ENCODE assay signal across 9 cellular contexts in the genomic region with DNA sequence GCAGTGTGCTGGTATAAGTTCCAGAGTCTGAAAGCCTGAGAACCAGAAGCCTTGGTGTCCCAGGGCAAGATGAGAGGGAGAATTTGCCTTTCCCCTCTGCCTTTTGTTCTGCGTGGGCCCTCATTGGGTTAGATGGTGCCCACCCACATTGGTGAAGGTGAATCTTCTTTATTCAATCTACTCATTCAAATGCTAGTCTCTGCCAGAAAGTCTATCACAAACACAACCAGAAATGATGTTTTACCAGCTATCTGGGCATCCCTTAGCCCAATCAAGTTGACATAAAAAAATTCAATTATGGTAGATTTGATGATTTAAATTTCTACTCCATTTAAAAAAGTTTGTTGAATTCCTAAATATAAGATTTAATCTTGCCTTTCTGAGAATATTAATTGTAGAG. TPM values are rescaled to one million over a fixed set of nuclear protein-coding genes. Genes with fewer than 3 reads are reported as not detected.
"Had no signal": no experiment of that assay in that cellular context is flagged by ENCODE, and none has a peak within 500 bp of the region (broad histone marks: within the 10 kb centered on the region; RNA-seq: fewer than 3 reads in every experiment).

No MANE protein-coding gene starts in this region.

- H3K4me2 ChIP-seq: GM23338 had no signal

- FAIRE-seq: H1, HepG2 had no signal

- H2AFZ ChIP-seq: GM23338 had no signal

- H3K4me1 ChIP-seq: HAP-1 had no signal

- H3K27ac Mint-ChIP-seq: GM23338, IgD-negative memory B cell had no signal

- H3K4me1 Mint-ChIP-seq: GM23338, IgD-negative memory B cell had no signal

- H3K27ac ChIP-seq: HL-60 had no signal

- H3K4me3 Mint-ChIP-seq: GM23338, IgD-negative memory B cell had no signal

- H3K36me3 ChIP-seq: HAP-1 had no signal

- H3K9me3 Mint-ChIP-seq: GM23338 had no signal

- ATAC-seq: GM23338, HCT116, HepG2 had no signal

- H3K27me3 Mint-ChIP-seq: IgD-negative memory B cell had no signal

- H3K4me3 ChIP-seq: GM23338, HAP-1 had no signal

- DNase-seq: H7, KBM-7 had no signal

RNA-seq across cellular contexts. Expression of a gene that starts 40.4 kb away (rescaled TPM):
- polyA plus RNA-seq: IgD-negative memory B cell had no signal
